In the genomic region with DNA sequence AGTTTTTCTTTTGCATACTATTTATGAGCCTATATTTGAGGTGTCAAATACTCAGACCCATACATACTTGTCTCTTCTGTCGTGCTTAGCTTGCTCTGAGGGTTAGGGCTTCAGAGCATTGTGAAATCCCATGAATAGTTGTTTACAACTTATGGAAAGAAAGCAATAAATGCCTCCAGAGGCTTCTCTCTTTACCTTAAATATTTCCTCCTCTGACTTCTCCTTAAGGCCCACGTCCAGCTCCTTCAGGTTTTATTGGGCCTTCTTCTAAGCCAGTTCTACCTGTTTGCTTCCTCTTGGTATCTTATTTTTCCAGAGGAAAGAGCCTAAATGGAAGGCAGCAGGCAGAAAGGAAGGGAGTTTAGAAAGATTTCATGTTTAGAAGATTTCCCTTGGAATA, we compare ENCODE assay signal across 9 cellular contexts.
"Had no signal": no experiment of that assay in that cellular context is flagged by ENCODE, and none has a peak within 500 bp of the region (broad histone marks: within the 10 kb centered on the region; RNA-seq: fewer than 3 reads in every experiment).

No MANE protein-coding gene starts in this region.

- ATAC-seq: HCT116, K562 had no signal

- H3K27ac ChIP-seq: GM23248 had no signal

- H3K4me3 ChIP-seq: GM23248, HAP-1, K562 had no signal

- H3K27ac Mint-ChIP-seq: HFFc6 had no signal

- H3K4me3 Mint-ChIP-seq: HFFc6 had no signal

- DNase-seq: GM23248, GOT3, H7, HFFc6, IMR-90, KG1 had no signal
